In the genomic region with DNA sequence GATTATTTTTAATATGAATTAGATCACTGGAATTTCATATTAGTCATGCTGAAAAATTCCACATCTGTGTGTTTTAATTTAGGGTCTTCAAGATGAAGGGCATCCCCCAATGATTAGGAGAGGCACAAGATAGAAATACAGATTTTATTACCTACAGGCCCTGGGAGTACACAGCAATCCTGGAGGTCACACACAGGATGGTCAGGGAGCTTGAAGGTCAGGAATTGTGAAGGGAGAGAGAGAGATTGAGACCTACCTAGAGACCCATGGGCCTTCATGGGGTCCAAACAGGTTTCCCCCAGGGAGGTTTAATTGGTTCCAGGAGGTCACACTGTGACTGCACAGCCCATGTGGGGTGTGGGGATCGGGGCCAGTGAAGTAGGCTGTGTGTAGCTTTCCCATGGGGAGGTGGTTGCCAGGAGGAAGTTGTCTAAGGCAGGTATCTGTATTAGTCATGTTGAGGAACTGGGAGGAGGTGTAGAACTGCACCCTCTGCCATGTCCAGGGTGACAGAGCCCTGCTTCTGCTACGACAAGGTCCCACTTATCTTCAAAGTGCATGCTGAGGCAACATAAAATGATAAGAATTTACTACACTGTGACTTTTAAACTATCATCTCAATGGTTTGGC, we compare ENCODE assay signal across 1 cellular context.
TF ChIP-seq lines count a peak whose summit lies in the region.

No MANE protein-coding gene starts in this region.

TF ChIP-seq in K562, 482 proteins besides CTCF, POLR2A, EP300 and RAD21 (continued from another document and continues in another):
- no peak for TF ChIP-seq TEAD2 (tag; IDR thresholded peaks at IDR 0.05)
- TF ChIP-seq ZNF445 (CRISPR knock-in tag; IDR thresholded peaks at IDR 0.05; ENCODE audit: low read depth) = no peak
- peak; percentile 76 for TF ChIP-seq DPF2 (IDR thresholded peaks at IDR 0.05)
- no peak for TF ChIP-seq RFX7 (CRISPR knock-in tag; IDR thresholded peaks at IDR 0.05)
- peak in 1 of 3 experiments; percentile 23 for TF ChIP-seq YY1 (IDR thresholded peaks at IDR 0.05; ENCODE audit: borderline replicate concordance in 1 of 3, control insufficient read depth in 1 of 3, extremely low read depth in 1 of 3, insufficient read depth in 3 of 3, insufficient read length in 1 of 3, insufficient replicate concordance in 2 of 3, low read depth in 1 of 3, low read length in 2 of 3)
- TF ChIP-seq U2AF2 (optimal IDR thresholded peaks at IDR 0.05; ENCODE audit: low read depth, low read length) = no peak
- 0 out of 2 replicates have a peak, but pooled peaks have one; percentile 38 for TF ChIP-seq SUPT5H (IDR thresholded peaks at IDR 0.05)
- no peak for TF ChIP-seq ZNF77 (CRISPR knock-in tag; IDR thresholded peaks at IDR 0.05)
- TF ChIP-seq KAT2B (IDR thresholded peaks at IDR 0.05; ENCODE audit: low read depth, low read length) = no peak
- TF ChIP-seq ILF3 (IDR thresholded peaks at IDR 0.05; ENCODE audit: borderline replicate concordance) = no peak
- no peak for TF ChIP-seq ZFP36 (IDR thresholded peaks at IDR 0.05; ENCODE audit: low read depth, low read length, partially characterized antibody)
- no peak for TF ChIP-seq CAMTA2 (CRISPR knock-in tag; conservative IDR thresholded peaks at IDR 0.05)
- no peak for TF ChIP-seq ZNF140 (CRISPR knock-in tag; IDR thresholded peaks at IDR 0.05)
- no peak for TF ChIP-seq ZBTB9 (CRISPR knock-in tag; IDR thresholded peaks at IDR 0.05)
- TF ChIP-seq ZBTB2 (IDR thresholded peaks at IDR 0.05) = peak; percentile 63
- TF ChIP-seq GATAD2A (IDR thresholded peaks at IDR 0.05) = 0 out of 2 replicates have a peak, but pooled peaks have one; percentile 64
- TF ChIP-seq, protein P1, sequence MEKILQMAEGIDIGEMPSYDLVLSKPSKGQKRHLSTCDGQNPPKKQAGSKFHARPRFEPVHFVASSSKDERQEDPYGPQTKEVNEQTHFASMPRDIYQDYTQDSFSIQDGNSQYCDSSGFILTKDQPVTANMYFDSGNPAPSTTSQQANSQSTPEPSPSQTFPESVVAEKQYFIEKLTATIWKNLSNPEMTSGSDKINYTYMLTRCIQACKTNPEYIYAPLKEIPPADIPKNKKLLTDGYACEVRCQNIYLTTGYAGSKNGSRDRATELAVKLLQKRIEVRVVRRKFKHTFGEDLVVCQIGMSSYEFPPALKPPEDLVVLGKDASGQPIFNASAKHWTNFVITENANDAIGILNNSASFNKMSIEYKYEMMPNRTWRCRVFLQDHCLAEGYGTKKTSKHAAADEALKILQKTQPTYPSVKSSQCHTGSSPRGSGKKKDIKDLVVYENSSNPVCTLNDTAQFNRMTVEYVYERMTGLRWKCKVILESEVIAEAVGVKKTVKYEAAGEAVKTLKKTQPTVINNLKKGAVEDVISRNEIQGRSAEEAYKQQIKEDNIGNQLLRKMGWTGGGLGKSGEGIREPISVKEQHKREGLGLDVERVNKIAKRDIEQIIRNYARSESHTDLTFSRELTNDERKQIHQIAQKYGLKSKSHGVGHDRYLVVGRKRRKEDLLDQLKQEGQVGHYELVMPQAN (IDR thresholded peaks at IDR 0.05; ENCODE audit: borderline replicate concordance) = no peak
- no peak for TF ChIP-seq PHTF2 (CRISPR knock-in tag; IDR thresholded peaks at IDR 0.05)
- no peak for TF ChIP-seq RFX5 (IDR thresholded peaks at IDR 0.05; ENCODE audit: low read depth, low read length)
- TF ChIP-seq MTA1 (IDR thresholded peaks at IDR 0.05; ENCODE audit: borderline replicate concordance) = peak; percentile 48; the same call in 1 of the 2 replicates
- TF ChIP-seq, protein P2, sequence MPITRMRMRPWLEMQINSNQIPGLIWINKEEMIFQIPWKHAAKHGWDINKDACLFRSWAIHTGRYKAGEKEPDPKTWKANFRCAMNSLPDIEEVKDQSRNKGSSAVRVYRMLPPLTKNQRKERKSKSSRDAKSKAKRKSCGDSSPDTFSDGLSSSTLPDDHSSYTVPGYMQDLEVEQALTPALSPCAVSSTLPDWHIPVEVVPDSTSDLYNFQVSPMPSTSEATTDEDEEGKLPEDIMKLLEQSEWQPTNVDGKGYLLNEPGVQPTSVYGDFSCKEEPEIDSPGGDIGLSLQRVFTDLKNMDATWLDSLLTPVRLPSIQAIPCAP (CRISPR knock-in tag; IDR thresholded peaks at IDR 0.05; ENCODE audit: borderline replicate concordance) = no peak
- no peak for TF ChIP-seq NONO (IDR thresholded peaks at IDR 0.05; ENCODE audit: low read depth in 2 of 2, low read length in 1 of 2)
- TF ChIP-seq MCM7 (IDR thresholded peaks at IDR 0.05) = no peak
- TF ChIP-seq ELK3 (CRISPR knock-in tag; IDR thresholded peaks at IDR 0.05) = no peak
- no peak for TF ChIP-seq ZNF584 (CRISPR knock-in tag; IDR thresholded peaks at IDR 0.05; ENCODE audit: low read depth)
- no peak for TF ChIP-seq ZNF143 (CRISPR knock-in tag; IDR thresholded peaks at IDR 0.05)
- no peak for TF ChIP-seq HNRNPK (IDR thresholded peaks at IDR 0.05; ENCODE audit: low read depth, low read length, poor library complexity, severe bottlenecking)
- no peak for TF ChIP-seq MCM2 (IDR thresholded peaks at IDR 0.05; ENCODE audit: low read depth)
- no peak for TF ChIP-seq PHB (CRISPR knock-in tag; IDR thresholded peaks at IDR 0.05)
- TF ChIP-seq TGIF2 (CRISPR knock-in tag; IDR thresholded peaks at IDR 0.05) = no peak
- no peak for TF ChIP-seq IFI16 (CRISPR knock-in tag; IDR thresholded peaks at IDR 0.05)
- TF ChIP-seq SRSF3 (IDR thresholded peaks at IDR 0.05; ENCODE audit: insufficient read depth, low read length) = no peak
- TF ChIP-seq PHF20 (IDR thresholded peaks at IDR 0.05; ENCODE audit: partially characterized antibody) = no peak
- no peak for TF ChIP-seq AFF1 (IDR thresholded peaks at IDR 0.05; ENCODE audit: low read depth in 1 of 2, partially characterized antibody in 2 of 2)
- TF ChIP-seq SMAD1 (IDR thresholded peaks at IDR 0.05; ENCODE audit: low read depth, low read length, partially characterized antibody) = no peak
- peak; percentile 44; the same call in 1 of the 2 replicates for TF ChIP-seq CXXC5 (CRISPR knock-in tag; IDR thresholded peaks at IDR 0.05)
- no peak for TF ChIP-seq MLLT1 (IDR thresholded peaks at IDR 0.05)
- no peak for TF ChIP-seq STAT6 (CRISPR knock-in tag; IDR thresholded peaks at IDR 0.05)
- TF ChIP-seq TAF15 (IDR thresholded peaks at IDR 0.05; ENCODE audit: low read depth, low read length) = no peak
- TF ChIP-seq KLF16 (IDR thresholded peaks at IDR 0.05) = 0 out of 2 replicates have a peak, but pooled peaks have one; percentile 6
- no peak for TF ChIP-seq ZNF253 (CRISPR knock-in tag; conservative IDR thresholded peaks at IDR 0.05)
- TF ChIP-seq RNF2 (IDR thresholded peaks at IDR 0.05) = no peak
- TF ChIP-seq ARID2 (IDR thresholded peaks at IDR 0.05) = no peak
- peak in 1 of 2 experiments; percentile 61; a peak in 1 of 4 replicates for TF ChIP-seq TBL1XR1 (IDR thresholded peaks at IDR 0.05; ENCODE audit: low read length in 2 of 2)
- 0 out of 2 replicates have a peak, but pooled peaks have one; percentile 44 for TF ChIP-seq NBN (IDR thresholded peaks at IDR 0.05; ENCODE audit: low read depth)
- TF ChIP-seq TAF7 (tag; IDR thresholded peaks at IDR 0.05) = no peak
- no peak for TF ChIP-seq KLF10 (CRISPR knock-in tag; IDR thresholded peaks at IDR 0.05)
- TF ChIP-seq L3MBTL2 (IDR thresholded peaks at IDR 0.05) = 0 out of 2 replicates have a peak, but pooled peaks have one; percentile 11
- no peak for TF ChIP-seq CHCHD3 (CRISPR knock-in tag; IDR thresholded peaks at IDR 0.05)
- TF ChIP-seq, protein P3, sequence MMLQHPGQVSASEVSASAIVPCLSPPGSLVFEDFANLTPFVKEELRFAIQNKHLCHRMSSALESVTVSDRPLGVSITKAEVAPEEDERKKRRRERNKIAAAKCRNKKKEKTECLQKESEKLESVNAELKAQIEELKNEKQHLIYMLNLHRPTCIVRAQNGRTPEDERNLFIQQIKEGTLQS (IDR thresholded peaks at IDR 0.05) = peak; percentile 59; the same call in 1 of the 2 replicates
- TF ChIP-seq, protein P3 (CRISPR knock-in tag; conservative IDR thresholded peaks at IDR 0.05) = no peak
- TF ChIP-seq POLR2H (tag; IDR thresholded peaks at IDR 0.05; ENCODE audit: low read depth) = no peak
- peak; percentile 66 for TF ChIP-seq CREB1 (IDR thresholded peaks at IDR 0.05)
- TF ChIP-seq CREB1 (CRISPR knock-in tag; IDR thresholded peaks at IDR 0.05) = no peak
